ENCODE assay signal across 10 cellular contexts in the genomic region with DNA sequence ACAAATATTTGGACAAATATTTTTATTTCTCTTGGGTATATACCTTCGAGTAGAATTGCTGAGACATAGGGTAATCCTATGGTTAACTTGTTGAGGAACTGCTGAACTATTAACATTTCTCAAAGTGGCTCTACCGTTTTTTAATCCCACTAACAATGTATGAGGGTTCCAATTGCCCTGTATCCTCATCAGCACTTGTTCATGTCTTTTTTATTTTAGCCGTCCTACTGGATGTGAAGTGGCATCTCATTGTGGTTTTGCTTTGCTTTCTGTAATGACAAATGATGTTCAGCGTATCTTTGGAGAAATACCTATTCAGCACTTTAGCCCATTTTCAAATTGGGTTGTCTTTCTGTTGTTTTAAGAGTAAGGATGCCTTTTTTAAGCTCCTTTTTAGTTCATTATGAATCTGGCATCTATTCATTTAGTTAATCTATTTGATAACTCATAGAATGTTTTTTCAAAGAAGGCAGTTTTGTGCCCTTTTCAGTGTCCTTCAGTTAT.
"Had no signal": no experiment of that assay in that cellular context is flagged by ENCODE, and none has a peak within 500 bp of the region (broad histone marks: within the 10 kb centered on the region; RNA-seq: fewer than 3 reads in every experiment).

No MANE protein-coding gene starts in this region.

- H3K9me3 Mint-ChIP-seq: GM23338, H9, HFFc6 had no signal

- H3K4me3 Mint-ChIP-seq: GM23338, H9, HFFc6 had no signal

- ATAC-seq: GM23338 had no signal

- H3K4me3 ChIP-seq: GM23338 had no signal

- H3K9ac ChIP-seq: KMS-11 had no signal

- H3K4me2 ChIP-seq: GM23338, KMS-11 had no signal

- H3K27ac Mint-ChIP-seq: GM23338, H9, HFFc6 had no signal

- DNase-seq: H9, HCEC 1CT, HFFc6, IMR-90, Karpas-422, KBM-7 had no signal

- H3K27ac ChIP-seq: HL-60, KMS-11 had no signal

- H2AFZ ChIP-seq: GM23338 had no signal

- FAIRE-seq: H1 had no signal
